17 cellular contexts compared by ENCODE assay signal in genomic region chr18:37355772-37356171, GRCh38.
A peak's percentile ranks its signal among the peaks of the same experiment; 100 is the strongest.
DNase-seq lines count a peak whose midpoint lies in the region; ATAC-seq, FAIRE-seq and TF ChIP-seq lines count a peak whose summit lies in the region.
"Had no signal": no experiment of that assay in that cellular context is flagged by ENCODE, and none has a peak within 500 bp of the region (broad histone marks: within the 10 kb centered on the region; RNA-seq: fewer than 3 reads in every experiment).

No MANE protein-coding gene starts in this region.

- no peaks in the 10 kb centered on the region for H3K9me1 ChIP-seq in K562 (ENCODE audit: control insufficient read depth, insufficient read depth, low read length)

- H3K4me1 Mint-ChIP-seq in CD8-positive, alpha-beta memory T cell: no peaks in the 10 kb centered on the region
- H3K4me1 Mint-ChIP-seq: CD4-positive, CD25-positive, alpha-beta regulatory T cell had no signal

- peaks cover 0 to 8% of the 10 kb centered on the region in 2 donors for H3K27me3 Mint-ChIP-seq in CD8-positive, alpha-beta memory T cell
- H3K27me3 Mint-ChIP-seq: CD4-positive, CD25-positive, alpha-beta regulatory T cell had no signal

- intact Hi-C loops in left ventricle myocardium superior (cut with micrococcal nuclease) (no loop called here), left cardiac atrium (cut with DNase I) (no loop called here), K562 (cut with micrococcal nuclease) (no loop called here), spleen (cut with DNase I; ENCODE audit: low total_unique reads) (no loop called here)

- H3K27me3 ChIP-seq in K562 (ENCODE audit: control insufficient read depth in 2 of 2, insufficient read depth in 2 of 2, low read length in 2 of 2) (no peaks in the 10 kb centered on the region; a peak in 1 of 5 replicates), neuronal stem cell (ENCODE audit: control insufficient read depth in 3 of 3, insufficient read depth in 3 of 3, low read depth in 1 of 3, low read length in 3 of 3) (peaks cover 0 to 11% (median 2%) of the 10 kb centered on the region in 3 experiments), spleen (replicated peaks in 1 of 7) (peaks cover 0 to 2% (median 0%) of the 10 kb centered on the region in 7 donors)
- no peaks in the 10 kb centered on the region for H3K27me3 ChIP-seq in CD8-positive, alpha-beta memory T cell (ENCODE audit: insufficient read depth, low read length, poor library complexity, severe bottlenecking)

- H2AFZ ChIP-seq in K562 (ENCODE audit: low read depth, low read length): no peak overlapping the region
- H2AFZ ChIP-seq in neuronal stem cell (ENCODE audit: low read length): no peak overlapping the region

- TF ChIP-seq CTCF in K562 (IDR thresholded peaks at IDR 0.05 in 2 of 3, conservative IDR thresholded peaks at IDR 0.05 in 1 of 3; ENCODE audit: insufficient read depth in 2 of 3, low read depth in 1 of 3, low read length in 3 of 3): no peak
- TF ChIP-seq CTCF in spleen (IDR thresholded peaks at IDR 0.05 in 8 of 11, conservative IDR thresholded peaks at IDR 0.05 in 3 of 11): no peak

- H3K9me3 Mint-ChIP-seq in CD8-positive, alpha-beta memory T cell: no peaks in the 10 kb centered on the region

- H2AK5ac ChIP-seq in neuronal stem cell (ENCODE audit: low read depth, low read length): no peak overlapping the region

- no peak overlapping the region for H3K4me3 Mint-ChIP-seq in CD8-positive, alpha-beta memory T cell
- H3K4me3 Mint-ChIP-seq: CD4-positive, CD25-positive, alpha-beta regulatory T cell had no signal

- WGBS in K562 (ENCODE audit: insufficient coverage, low coverage, missing lambda C conversion rate): 0% methylated on average over 3 of the region's 3 CpGs
- no CpG with 5 or more reads among the region's 3 CpGs for WGBS in neuronal stem cell (ENCODE audit: extremely low coverage in 2 of 2, insufficient read length in 2 of 2, insufficient replicate concordance in 1 of 2), 2 donors
- WGBS in spleen, 5 donors: 72 to 84% (median 78%) methylated on average over 3 of the region's 3 CpGs

- CTCF ChIA-PET in K562 (lab: Yijun Ruan, JAX; ENCODE audit: low intra/inter-chr PET ratio): no interaction called here
- CTCF ChIA-PET in CD8-positive, alpha-beta memory T cell (lab: Charles Lee): no interaction called here

- TF ChIP-seq EP300 in K562 (IDR thresholded peaks at IDR 0.05; ENCODE audit: low read length): no peak

- H3K79me1 ChIP-seq in neuronal stem cell (ENCODE audit: low read depth, low read length): no peaks in the 10 kb centered on the region

- DNase-seq in left ventricle myocardium superior (no peak), left cardiac atrium (no peak), K562 (ENCODE audit: extremely low read depth in 1 of 4, low spot score in 3 of 4) (no peak), neuronal stem cell (ENCODE audit: low spot score) (no peak), spleen (no peak), NCI-H2227 (lab: John Stamatoyannopoulos, UW; ENCODE audit: unreplicated experiment) (no peak)
- DNase-seq in CD8-positive, alpha-beta memory T cell: no peak
- DNase-seq: 8988T; AML-193; Calu3; CD4-positive, CD25-positive, alpha-beta regulatory T cell; DMS 273 treated with DMSO at 0.1 percent for 48 hours had no signal

- TF ChIP-seq POLR2A in K562 (conservative IDR thresholded peaks at IDR 0.05) (no peak), spleen (IDR thresholded peaks at IDR 0.05) (no peak)

- H3K27ac Mint-ChIP-seq in CD8-positive, alpha-beta memory T cell: no peak overlapping the region
- H3K27ac Mint-ChIP-seq: CD4-positive, CD25-positive, alpha-beta regulatory T cell had no signal

- no peaks in the 10 kb centered on the region for H3K4me1 ChIP-seq in K562 (replicated peaks in 1 of 2; ENCODE audit: control insufficient read depth in 2 of 2, insufficient read depth in 2 of 2, low read length in 2 of 2)
- no peaks in the 10 kb centered on the region for H3K4me1 ChIP-seq in neuronal stem cell (ENCODE audit: control insufficient read depth in 2 of 2, insufficient read depth in 1 of 2, low read depth in 1 of 2, low read length in 2 of 2)
- no peaks in the 10 kb centered on the region for H3K4me1 ChIP-seq in spleen
- H3K4me1 ChIP-seq in CD8-positive, alpha-beta memory T cell (ENCODE audit: insufficient read depth, low read length): no peaks in the 10 kb centered on the region

- peak; percentile 41 for ATAC-seq in left ventricle myocardium superior
- no peak for ATAC-seq in left cardiac atrium
- no peak for ATAC-seq in K562
- ATAC-seq: GM12878, HCT116 had no signal

- in situ Hi-C loops in K562 (cut with MboI): no loop called here

- FAIRE-seq in K562 (lab: Jason Lieb, UNC): no peak
- FAIRE-seq: GM12878, GM18507, H54 had no signal

- H2BK15ac ChIP-seq in neuronal stem cell (ENCODE audit: low read length): no peak overlapping the region

- no peak overlapping the region for H3K4me3 ChIP-seq in K562
- no peak overlapping the region for H3K4me3 ChIP-seq in neuronal stem cell (ENCODE audit: low read length in 2 of 2)
- H3K4me3 ChIP-seq in spleen: no peak overlapping the region
- H3K4me3 ChIP-seq in CD8-positive, alpha-beta memory T cell (ENCODE audit: low read length): no peak overlapping the region
- H3K4me3 ChIP-seq: BLaER1 treated with 17β-estradiol and CSF1 and Interleukin-3, amounts not matched to agents 10 nM and 100 nM; GM12878 had no signal

- H3K9me3 ChIP-seq in K562 (replicated peaks; ENCODE audit: control insufficient read depth, insufficient read depth, low read depth, low read length): no peaks in the 10 kb centered on the region
- H3K9me3 ChIP-seq in neuronal stem cell (replicated peaks in 1 of 2; ENCODE audit: control insufficient read depth in 2 of 2, insufficient read depth in 1 of 2, low read depth in 1 of 2, low read length in 2 of 2): no peaks in the 10 kb centered on the region
- H3K9me3 ChIP-seq in spleen: no peaks in the 10 kb centered on the region
- H3K9me3 ChIP-seq in CD8-positive, alpha-beta memory T cell (ENCODE audit: low read length): no peaks in the 10 kb centered on the region
- H3K9me3 ChIP-seq: BLaER1 treated with 17β-estradiol and CSF1 and Interleukin-3, amounts not matched to agents 10 nM and 100 nM had no signal

- no peaks in the 10 kb centered on the region for H3K36me3 Mint-ChIP-seq in CD8-positive, alpha-beta memory T cell
- H3K36me3 Mint-ChIP-seq: CD4-positive, CD25-positive, alpha-beta regulatory T cell had no signal

- no peak overlapping the region for H3K4me2 ChIP-seq in K562 (ENCODE audit: insufficient read depth, low read length)
- no peak overlapping the region for H3K4me2 ChIP-seq in neuronal stem cell (ENCODE audit: insufficient read depth, low read length, poor library complexity, severe bottlenecking)

- no peak overlapping the region for H2BK5ac ChIP-seq in neuronal stem cell (ENCODE audit: low read length)

- no peak overlapping the region for H4K8ac ChIP-seq in neuronal stem cell (ENCODE audit: low read depth, low read length)

- H3K27ac ChIP-seq in K562 (ENCODE audit: extremely low read depth, low read depth, low read length) (no peak overlapping the region), neuronal stem cell (replicated peaks; ENCODE audit: low read length) (no peak overlapping the region), spleen (no peak overlapping the region)
- H3K27ac ChIP-seq in CD8-positive, alpha-beta memory T cell (ENCODE audit: low read depth, low read length): no peak overlapping the region
- H3K27ac ChIP-seq: BLaER1 treated with 17β-estradiol and CSF1 and Interleukin-3, amounts not matched to agents 10 nM and 100 nM had no signal

- no peaks in the 10 kb centered on the region for H3K79me2 ChIP-seq in K562 (ENCODE audit: control insufficient read depth, insufficient read depth, low read length)

- H3K14ac ChIP-seq in neuronal stem cell (ENCODE audit: low read length): peak overlapping the region; percentile 56

- H3K18ac ChIP-seq in neuronal stem cell (ENCODE audit: low read length): peak overlapping the region; percentile 48

- no peak for TF ChIP-seq RAD21 in K562 (CRISPR knock-in tag; conservative IDR thresholded peaks at IDR 0.05 in 1 of 2, IDR thresholded peaks at IDR 0.05 in 1 of 2)

- peak overlapping the region; percentile 47 for H2BK120ac ChIP-seq in neuronal stem cell (ENCODE audit: low read depth, low read length)

- POLR2A ChIA-PET in K562 (lab: Yijun Ruan, JAX): no interaction called here
- POLR2A ChIA-PET in CD8-positive, alpha-beta memory T cell (lab: Charles Lee): no interaction called here

- H3K9ac ChIP-seq in K562 (ENCODE audit: insufficient read depth in 1 of 2, low read depth in 2 of 2, low read length in 2 of 2): no peak overlapping the region
- no peak overlapping the region for H3K9ac ChIP-seq in neuronal stem cell (ENCODE audit: low read depth, low read length, poor library complexity)
- H3K9ac ChIP-seq: BLaER1 treated with 17β-estradiol and CSF1 and Interleukin-3, amounts not matched to agents 10 nM and 100 nM had no signal

- H3K4ac ChIP-seq in neuronal stem cell (ENCODE audit: low read length): no peak overlapping the region

- no TSS peak for BruUV-seq in K562 (replicated peaks; lab: Mats Ljungman, UMichigan)

- H2BK12ac ChIP-seq in neuronal stem cell (ENCODE audit: low read length): peak overlapping the region; percentile 10

- H3K23ac ChIP-seq in neuronal stem cell (ENCODE audit: low read depth, low read length, poor library complexity): no peak overlapping the region

- no peaks in the 10 kb centered on the region for H4K20me1 ChIP-seq in K562 (replicated peaks; ENCODE audit: control insufficient read depth, insufficient read depth, low read length)
- H4K20me1 ChIP-seq: BLaER1 treated with 17β-estradiol and CSF1 and Interleukin-3, amounts not matched to agents 10 nM and 100 nM had no signal

- H3K36me3 ChIP-seq in K562 (ENCODE audit: control insufficient read depth, insufficient read depth, low read length) (no peaks in the 10 kb centered on the region), neuronal stem cell (replicated peaks in 1 of 2; ENCODE audit: control insufficient read depth in 2 of 2, insufficient read depth in 2 of 2, low read length in 2 of 2) (no peaks in the 10 kb centered on the region), spleen (no peaks in the 10 kb centered on the region)
- no peaks in the 10 kb centered on the region for H3K36me3 ChIP-seq in CD8-positive, alpha-beta memory T cell (ENCODE audit: insufficient read depth, low read length)
- H3K36me3 ChIP-seq: BLaER1 treated with 17β-estradiol and CSF1 and Interleukin-3, amounts not matched to agents 10 nM and 100 nM had no signal

- H4K91ac ChIP-seq in neuronal stem cell (ENCODE audit: low read depth, low read length, poor library complexity): no peak overlapping the region

TF ChIP-seq in K562, 482 proteins besides CTCF, POLR2A, EP300 and RAD21:
- peak; percentile 73 for TF ChIP-seq ZFP36 (IDR thresholded peaks at IDR 0.05; ENCODE audit: low read depth, low read length, partially characterized antibody)
- no peak for TF ChIP-seq SMAD2 (IDR thresholded peaks at IDR 0.05; ENCODE audit: low read depth, low read length)
TF ChIP-seq in K562: peak in this region for 1.
